27 cellular contexts compared by ENCODE assay signal in genomic region chr10:11885437-11886137, GRCh38.
"Had no signal": no experiment of that assay in that cellular context is flagged by ENCODE, and none has a peak within 500 bp of the region (broad histone marks: within the 10 kb centered on the region; RNA-seq: fewer than 3 reads in every experiment).

No MANE protein-coding gene starts in this region.

- H3K27me3 Mint-ChIP-seq: activated B cell treated with CpG ODN at 0.5 μM for 24 hours; activated CD4-positive, alpha-beta T cell treated with anti-CD3 and anti-CD28 coated beads for 36 hours; activated naive CD8-positive, alpha-beta T cell; activated T-cell treated with anti-CD3 and anti-CD28 coated beads, Interleukin-2, amount 50 U/mL, for 24 hours; activated T-helper 17 cell treated with anti-CD3 and anti-CD28 coated beads, Interleukin-2, amount 50 U/mL, for 72 hours; effector memory CD8-positive, alpha-beta T cell; stimulated activated naive CD8-positive, alpha-beta T cell treated with anti-CD3 and anti-CD28 coated beads, Interleukin-15, amount 100 ng/mL, for 72 hours had no signal

- ATAC-seq: activated CD4-positive, alpha-beta T cell treated with anti-CD3 and anti-CD28 coated beads for 36 hours; activated T-helper 17 cell treated with anti-CD3 and anti-CD28 coated beads, Interleukin-2, amount 50 U/mL, for 72 hours; effector memory CD8-positive, alpha-beta T cell; gastroesophageal sphincter; natural killer cell; pancreas; stimulated activated naive CD8-positive, alpha-beta T cell treated with anti-CD3 and anti-CD28 coated beads, Interleukin-15, amount 100 ng/mL, for 72 hours had no signal

- H3K4me3 ChIP-seq: adrenal gland, colonic mucosa, dorsolateral prefrontal cortex, esophagus muscularis mucosa, gastroesophageal sphincter, heart left ventricle, lung, pancreas, psoas muscle, right atrium auricular region, tibial nerve, vagina had no signal

- H3K27ac Mint-ChIP-seq: activated B cell treated with CpG ODN at 0.5 μM for 24 hours; activated CD4-positive, alpha-beta T cell treated with anti-CD3 and anti-CD28 coated beads for 36 hours; activated naive CD8-positive, alpha-beta T cell; activated T-cell treated with anti-CD3 and anti-CD28 coated beads, Interleukin-2, amount 50 U/mL, for 24 hours; activated T-helper 17 cell treated with anti-CD3 and anti-CD28 coated beads, Interleukin-2, amount 50 U/mL, for 72 hours; effector memory CD8-positive, alpha-beta T cell; natural killer cell; T-helper 1 cell treated with Interleukin-12 subunit alpha and Interleukin-12 subunit beta and Interleukin-4 antibody, amounts not matched to agents 30 μg/mL and 1 μg/mL, for 36 hours had no signal

- H3K27ac ChIP-seq: adrenal gland, colonic mucosa, dorsolateral prefrontal cortex, esophagus muscularis mucosa, gastroesophageal sphincter, heart left ventricle, pancreas, psoas muscle, right atrium auricular region, tibial nerve, vagina had no signal

- H3K4me1 ChIP-seq: adrenal gland, colonic mucosa, esophagus muscularis mucosa, gastroesophageal sphincter, pancreas, psoas muscle, vagina had no signal

- H3K36me3 ChIP-seq: adrenal gland, colonic mucosa, esophagus muscularis mucosa, gastroesophageal sphincter, heart left ventricle, pancreas, right atrium auricular region, tibial nerve, vagina had no signal

- H3K4me3 Mint-ChIP-seq: activated B cell treated with CpG ODN at 0.5 μM for 24 hours; activated CD4-positive, alpha-beta T cell treated with anti-CD3 and anti-CD28 coated beads for 36 hours; activated naive CD8-positive, alpha-beta T cell; activated T-cell treated with anti-CD3 and anti-CD28 coated beads, Interleukin-2, amount 50 U/mL, for 24 hours; activated T-helper 17 cell treated with anti-CD3 and anti-CD28 coated beads, Interleukin-2, amount 50 U/mL, for 72 hours; effector memory CD8-positive, alpha-beta T cell; natural killer cell; stimulated activated naive CD8-positive, alpha-beta T cell treated with anti-CD3 and anti-CD28 coated beads, Interleukin-15, amount 100 ng/mL, for 72 hours; T-helper 1 cell treated with Interleukin-12 subunit alpha and Interleukin-12 subunit beta and Interleukin-4 antibody, amounts not matched to agents 30 μg/mL and 1 μg/mL, for 36 hours had no signal

- DNase-seq: activated B cell treated with CpG ODN at 0.5 μM for 24 hours; activated CD4-positive, alpha-beta T cell treated with anti-CD3 and anti-CD28 coated beads for 36 hours; activated CD4-positive, alpha-beta T cell treated with anti-CD3 and anti-CD28 coated beads, Interleukin-2, amount 50 U/mL, for 4 hours; activated CD8-positive, alpha-beta memory T cell treated with anti-CD3 and anti-CD28 coated beads for 24 hours; activated CD8-positive, alpha-beta memory T cell treated with anti-CD3 and anti-CD28 coated beads, Interleukin-2, amount 50 U/mL, for 4 hours; activated T-cell treated with anti-CD3 and anti-CD28 coated beads, Interleukin-2, amount 50 U/mL, for 24 hours; adrenal gland; colonic mucosa; effector memory CD8-positive, alpha-beta T cell; midbrain; natural killer cell; pancreas; psoas muscle; stimulated activated CD4-positive, alpha-beta T cell treated with anti-CD3 and anti-CD28 coated beads, Interleukin-12 subunit alpha, Interleukin-12 subunit beta, amount 100 ng/mL, for 4 hours; stimulated activated naive CD8-positive, alpha-beta T cell treated with anti-CD3 and anti-CD28 coated beads, Interleukin-15, amount 100 ng/mL, for 72 hours; T1000 had no signal

- H3K9me3 Mint-ChIP-seq: activated B cell treated with CpG ODN at 0.5 μM for 24 hours; activated T-cell treated with anti-CD3 and anti-CD28 coated beads, Interleukin-2, amount 50 U/mL, for 24 hours; activated T-helper 17 cell treated with anti-CD3 and anti-CD28 coated beads, Interleukin-2, amount 50 U/mL, for 72 hours; effector memory CD8-positive, alpha-beta T cell; natural killer cell; stimulated activated naive CD8-positive, alpha-beta T cell treated with anti-CD3 and anti-CD28 coated beads, Interleukin-15, amount 100 ng/mL, for 72 hours; T-helper 1 cell treated with Interleukin-12 subunit alpha and Interleukin-12 subunit beta and Interleukin-4 antibody, amounts not matched to agents 30 μg/mL and 1 μg/mL, for 36 hours had no signal

- H3K36me3 Mint-ChIP-seq: activated naive CD8-positive, alpha-beta T cell; natural killer cell had no signal

- H3K27me3 ChIP-seq: adrenal gland, colonic mucosa, dorsolateral prefrontal cortex, esophagus muscularis mucosa, gastroesophageal sphincter, heart left ventricle, pancreas, right atrium auricular region, tibial nerve, vagina had no signal

- H3K9me3 ChIP-seq: adrenal gland, colonic mucosa, esophagus muscularis mucosa, gastroesophageal sphincter, heart left ventricle, pancreas, psoas muscle, right atrium auricular region, tibial nerve, vagina had no signal

- H3K4me1 Mint-ChIP-seq: activated CD4-positive, alpha-beta T cell treated with anti-CD3 and anti-CD28 coated beads for 36 hours; stimulated activated naive CD8-positive, alpha-beta T cell treated with anti-CD3 and anti-CD28 coated beads, Interleukin-15, amount 100 ng/mL, for 72 hours had no signal
